In the genomic region with DNA sequence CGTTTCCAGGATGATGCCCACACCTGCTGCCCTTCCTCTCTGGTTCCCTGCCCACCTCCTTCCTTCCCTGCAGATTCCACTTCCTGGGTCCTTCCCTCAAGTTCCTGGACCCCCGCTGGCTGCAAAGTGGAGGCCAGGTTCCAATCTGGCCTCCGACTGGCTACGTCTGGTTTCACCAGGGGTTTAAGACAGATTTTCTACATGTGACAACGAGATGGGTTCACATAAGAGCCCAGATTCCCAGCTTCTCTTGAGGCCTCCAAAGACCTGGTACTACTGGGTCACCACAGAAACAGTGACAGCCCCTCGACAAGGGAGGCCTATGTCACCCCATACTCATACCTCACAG, we compare ENCODE assay signal across 2 cellular contexts.
TF ChIP-seq lines count a peak whose summit lies in the region.

No MANE protein-coding gene starts in this region.

TF ChIP-seq in endothelial cell of umbilical vein, 7 proteins besides CTCF, POLR2A, EP300 and RAD21:
- TF ChIP-seq JUN (IDR thresholded peaks at IDR 0.05; ENCODE audit: borderline replicate concordance, insufficient read depth, insufficient read length, low read depth), result no peak
- TF ChIP-seq MYC (IDR thresholded peaks at IDR 0.05; ENCODE audit: low read depth, low read length), result no peak
- TF ChIP-seq EZH2 (IDR thresholded peaks at IDR 0.05; ENCODE audit: borderline replicate concordance, low read depth, low read length, severe bottlenecking), result no peak
- TF ChIP-seq GATA2 (IDR thresholded peaks at IDR 0.05; ENCODE audit: insufficient read depth, insufficient read length, low read depth, low read length), result no peak
- TF ChIP-seq, protein P1, sequence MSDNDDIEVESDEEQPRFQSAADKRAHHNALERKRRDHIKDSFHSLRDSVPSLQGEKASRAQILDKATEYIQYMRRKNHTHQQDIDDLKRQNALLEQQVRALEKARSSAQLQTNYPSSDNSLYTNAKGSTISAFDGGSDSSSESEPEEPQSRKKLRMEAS (IDR thresholded peaks at IDR 0.05; ENCODE audit: insufficient read depth, insufficient read length), result no peak
- TF ChIP-seq POLR2AphosphoS5 (IDR thresholded peaks at IDR 0.05; ENCODE audit: insufficient read depth, low read depth, low read length), result no peak
- TF ChIP-seq FOS (IDR thresholded peaks at IDR 0.05; ENCODE audit: borderline replicate concordance, insufficient read depth, low read length), result no peak

TF ChIP-seq in HEK293T, 16 proteins besides CTCF, POLR2A, EP300 and RAD21:
- TF ChIP-seq ZNF384 (IDR thresholded peaks at IDR 0.05), result no peak
- TF ChIP-seq TARDBP (IDR thresholded peaks at IDR 0.05), result no peak
- TF ChIP-seq ARNT (IDR thresholded peaks at IDR 0.05), result no peak
- TF ChIP-seq L3MBTL2 (conservative IDR thresholded peaks at IDR 0.05), result no peak
- no peak for TF ChIP-seq CTBP1 (IDR thresholded peaks at IDR 0.05; ENCODE audit: borderline replicate concordance)
- no peak for TF ChIP-seq FOXM1 (IDR thresholded peaks at IDR 0.05; ENCODE audit: borderline replicate concordance)
- no peak for TF ChIP-seq PKNOX1 (IDR thresholded peaks at IDR 0.05)
- TF ChIP-seq SP1 (IDR thresholded peaks at IDR 0.05), result no peak
- TF ChIP-seq HDGF (IDR thresholded peaks at IDR 0.05; ENCODE audit: borderline replicate concordance), result no peak
- no peak for TF ChIP-seq FOXK2 (IDR thresholded peaks at IDR 0.05)
- TF ChIP-seq NFRKB (IDR thresholded peaks at IDR 0.05), result no peak
- TF ChIP-seq SUZ12 (IDR thresholded peaks at IDR 0.05), result no peak
- TF ChIP-seq ELF4 (IDR thresholded peaks at IDR 0.05), result no peak
- no peak for TF ChIP-seq LEF1 (IDR thresholded peaks at IDR 0.05; ENCODE audit: borderline replicate concordance)
- TF ChIP-seq FOXA1 (IDR thresholded peaks at IDR 0.05), result no peak
- no peak for TF ChIP-seq BHLHE40 (IDR thresholded peaks at IDR 0.05; ENCODE audit: borderline replicate concordance)
